In genomic region chr20:43868091-43868490, GRCh38 we compare ENCODE assay signal across 29 cellular contexts. TPM values are rescaled to one million over a fixed set of nuclear protein-coding genes. Genes with fewer than 3 reads are reported as not detected.
A peak's percentile ranks its signal among the peaks of the same experiment; 100 is the strongest.
DNase-seq lines count a peak whose midpoint lies in the region; ATAC-seq, FAIRE-seq and TF ChIP-seq lines count a peak whose summit lies in the region.
"Had no signal": no experiment of that assay in that cellular context is flagged by ENCODE, and none has a peak within 500 bp of the region (broad histone marks: within the 10 kb centered on the region; RNA-seq: fewer than 3 reads in every experiment).

No MANE protein-coding gene starts in this region.

- H3K4me2 ChIP-seq in KMS-11 (peak overlapping the region; percentile 38; the same call in 1 of the 2 replicates), GM12878 (ENCODE audit: control insufficient read depth, insufficient read depth) (no peak overlapping the region)
- H3K4me2 ChIP-seq: A549, BLaER1 had no signal

- H2AFZ ChIP-seq in KMS-11 (ENCODE audit: low read depth) (peak overlapping the region; percentile 32; the same call in 1 of the 2 replicates), GM12878 (ENCODE audit: control insufficient read depth, low read depth, low read length) (no peak overlapping the region)

- no peak for TF ChIP-seq RAD21 in GM12878 (IDR thresholded peaks at IDR 0.05; ENCODE audit: insufficient read depth, low read depth, low read length)

- H3K4me3 ChIP-seq in KMS-11 (IDR thresholded peaks at IDR 0.05; ENCODE audit: insufficient read depth, low read depth, low read length) (no peak overlapping the region), GM12878 (no peak overlapping the region)
- H3K4me3 ChIP-seq: A549; BLaER1; BLaER1 treated with 17β-estradiol and CSF1 and Interleukin-3, amounts not matched to agents 10 nM and 100 nM had no signal

- no peaks in the 10 kb centered on the region for H3K27me3 ChIP-seq in KMS-11 (ENCODE audit: insufficient read depth, low read depth)
- H3K27me3 ChIP-seq in GM12878 (replicated peaks in 1 of 2; ENCODE audit: control insufficient read depth in 2 of 2, insufficient read depth in 2 of 2, low read length in 1 of 2) = no peaks in the 10 kb centered on the region
- H3K27me3 ChIP-seq: BE2C; BLaER1; BLaER1 treated with 17β-estradiol and CSF1 and Interleukin-3, amounts not matched to agents 10 nM and 100 nM had no signal

- POLR2A ChIA-PET in GM12878 (lab: Charles Lee) = interaction anchor here (0.5 to 0.8 kb wide), 2 partner anchors 119 to 203 kb away, joined by 4 to 5 read pairs; no protein-coding TSS in a partner anchor

- CTCF ChIA-PET in GM12878 (lab: Yijun Ruan, JAX) = interaction anchor here (2.2 kb wide), 1 partner anchor 28 kb away, joined by 6 read pairs; no protein-coding TSS in a partner anchor

- H3K79me2 ChIP-seq in KMS-11 (ENCODE audit: insufficient read depth, low read depth) = no peaks in the 10 kb centered on the region
- H3K79me2 ChIP-seq in GM12878 (ENCODE audit: control insufficient read depth, insufficient read depth, low read length) = no peaks in the 10 kb centered on the region

- H3K27ac ChIP-seq in KMS-11 (peak overlapping the region; percentile 58; the same call in 1 of the 2 replicates), GM12878 (ENCODE audit: control insufficient read depth, insufficient read depth) (no peak overlapping the region)
- H3K27ac ChIP-seq: 22Rv1; BLaER1; BLaER1 treated with 17β-estradiol and CSF1 and Interleukin-3, amounts not matched to agents 10 nM and 100 nM; C4-2B had no signal

- DNase-seq in GM12878 (ENCODE audit: low read depth, low spot score) (no peak), AML-193 (lab: John Stamatoyannopoulos, UW) (no peak)
- DNase-seq in central memory CD4-positive, alpha-beta T cell = no peak
- DNase-seq: 8988T; ACHN; BE2C; C1 segment of cervical spinal cord; Caco-2; Calu3; CD4-positive, alpha-beta memory T cell; CD4-positive, alpha-beta T cell; CD8-positive, alpha-beta memory T cell; CD8-positive, alpha-beta T cell; COR-L47; DMS 273 treated with DMSO at 0.1 percent for 48 hours; DMS153; DMS53; DMS79; DMS79 treated with DMSO at 0.1 percent for 48 hours; DND-41; EL had no signal

- TF ChIP-seq CTCF in KMS-11 (conservative IDR thresholded peaks at IDR 0.05; ENCODE audit: low read depth, low read length) (no peak), GM12878 (IDR thresholded peaks at IDR 0.05 in 2 of 3, conservative IDR thresholded peaks at IDR 0.05 in 1 of 3; ENCODE audit: control insufficient read depth in 2 of 3, extremely low read depth in 1 of 3, insufficient read depth in 1 of 3, low read depth in 3 of 3, low read length in 3 of 3) (no peak)

- BruUV-seq in GM12878 (replicated peaks; lab: Mats Ljungman, UMichigan) = no TSS peak

- no peak for FAIRE-seq in GM12878 (lab: Jason Lieb, UNC)
- FAIRE-seq: A204.1, A549, D721Med had no signal

- RAD21 ChIA-PET in GM12878 (lab: Charles Lee; ENCODE audit: unreplicated experiment) = no interaction called here

- H3K9ac ChIP-seq in KMS-11 (no peak overlapping the region), GM12878 (ENCODE audit: control insufficient read depth, insufficient read depth, low read length) (no peak overlapping the region)
- H3K9ac ChIP-seq: BLaER1; BLaER1 treated with 17β-estradiol and CSF1 and Interleukin-3, amounts not matched to agents 10 nM and 100 nM had no signal

- peak; percentile 55 for ATAC-seq in GM12878
- ATAC-seq: A549; CD8-positive, alpha-beta T cell had no signal

- 77% methylated on average over 1 of the region's 1 CpG for WGBS in GM12878 (ENCODE audit: insufficient coverage, insufficient replicate concordance, low lambda C conversion rate, missing lambda C conversion rate)

- no peaks in the 10 kb centered on the region; the same call in 2 of the 3 replicates for H3K9me3 ChIP-seq in GM12878 (replicated peaks; ENCODE audit: control insufficient read depth, insufficient read depth, low read length)
- H3K9me3 ChIP-seq: A549; BE2C; BLaER1; BLaER1 treated with 17β-estradiol and CSF1 and Interleukin-3, amounts not matched to agents 10 nM and 100 nM; Caco-2 had no signal

- TF ChIP-seq POLR2A in GM12878 (IDR thresholded peaks at IDR 0.05; ENCODE audit: low read depth, low read length) = no peak

- SMC1A ChIA-PET in GM12878 (lab: Charles Lee; ENCODE audit: uncharacterized antibody, unreplicated experiment) = interaction anchor here (0.8 to 2.2 kb wide), 2 partner anchors 23 to 28 kb away, joined by 3 to 5 read pairs; no protein-coding TSS in a partner anchor

- H4K20me1 ChIP-seq in KMS-11 (ENCODE audit: insufficient read depth) (no peaks in the 10 kb centered on the region), GM12878 (ENCODE audit: control insufficient read depth, insufficient read depth) (no peaks in the 10 kb centered on the region)
- H4K20me1 ChIP-seq: BLaER1; BLaER1 treated with 17β-estradiol and CSF1 and Interleukin-3, amounts not matched to agents 10 nM and 100 nM had no signal

- in situ Hi-C loops in GM12878 (cut with MboI) = no loop called here

- H3K36me3 ChIP-seq in KMS-11 (ENCODE audit: insufficient read depth) = no peaks in the 10 kb centered on the region
- no peaks in the 10 kb centered on the region for H3K36me3 ChIP-seq in GM12878 (ENCODE audit: control insufficient read depth in 2 of 2, insufficient read depth in 2 of 2, low read length in 1 of 2)
- H3K36me3 ChIP-seq: BE2C; BLaER1; BLaER1 treated with 17β-estradiol and CSF1 and Interleukin-3, amounts not matched to agents 10 nM and 100 nM had no signal

- H3K4me1 ChIP-seq in KMS-11 (ENCODE audit: low read depth, poor library complexity, severe bottlenecking) (peaks cover 36% of the 10 kb centered on the region), GM12878 (ENCODE audit: control insufficient read depth, insufficient read depth, low read length) (no peaks in the 10 kb centered on the region)
- H3K4me1 ChIP-seq: BLaER1, Caco-2 had no signal

- no peak for TF ChIP-seq EP300 in GM12878 (IDR thresholded peaks at IDR 0.05; ENCODE audit: borderline replicate concordance in 1 of 2, control insufficient read depth in 1 of 2, low read depth in 2 of 2, low read length in 2 of 2)

- intact Hi-C loops in GM12878 (cut with micrococcal nuclease; ENCODE audit: unreplicated experiment) = no loop called here

TF ChIP-seq in GM12878, 131 proteins besides CTCF, POLR2A, EP300 and RAD21 (continues in another document):
- no peak for TF ChIP-seq ATF3 (IDR thresholded peaks at IDR 0.05; ENCODE audit: borderline replicate concordance, extremely low read depth, low read depth, low read length)
- no peak for TF ChIP-seq ZNF24 (IDR thresholded peaks at IDR 0.05)
- TF ChIP-seq ZNF274 (IDR thresholded peaks at IDR 0.05; ENCODE audit: insufficient read depth, insufficient read length) = no peak
- TF ChIP-seq MYB (IDR thresholded peaks at IDR 0.05; ENCODE audit: borderline replicate concordance, low read depth, low read length) = no peak
- no peak for TF ChIP-seq CEBPB (IDR thresholded peaks at IDR 0.05; ENCODE audit: borderline replicate concordance in 1 of 2, low read depth in 2 of 2, low read length in 2 of 2)
- TF ChIP-seq STAT1 (conservative IDR thresholded peaks at IDR 0.05) = no peak
- no peak for TF ChIP-seq CREM (IDR thresholded peaks at IDR 0.05; ENCODE audit: low read depth)
- no peak for TF ChIP-seq HDAC2 (IDR thresholded peaks at IDR 0.05)
- no peak for TF ChIP-seq NFIC (IDR thresholded peaks at IDR 0.05; ENCODE audit: low read depth, low read length)
- TF ChIP-seq JUNB (IDR thresholded peaks at IDR 0.05) = no peak
- TF ChIP-seq PML (IDR thresholded peaks at IDR 0.05; ENCODE audit: low read length) = no peak
- no peak for TF ChIP-seq EZH2 (IDR thresholded peaks at IDR 0.05; ENCODE audit: borderline replicate concordance, control insufficient read depth, low read depth, low read length)
- peak; percentile 25 for TF ChIP-seq MEF2B (IDR thresholded peaks at IDR 0.05; ENCODE audit: partially characterized antibody, poor library complexity, severe bottlenecking)

RNA-seq across cellular contexts. Expression of gene TOX2, which starts 46.6 kb away (rescaled TPM):
- total RNA-seq in GM12878 (2013; cell fraction: nucleolus; rRNA removed) = 10.6 and 14.4 TPM in 2 replicates
- total RNA-seq in GM12878 (2014; rRNA removed) = 8.0 and 8.5 TPM in 2 replicates
- 3.1 and 3.9 TPM in 2 replicates for total RNA-seq in GM12878 (2014; rRNA removed; fragmentation: Illumina TruSeq; extraction: Trizol)
- 40.5 and 40.6 TPM in 2 replicates for total RNA-seq in GM12878 (2021)
- 4.9 TPM for polyA plus RNA-seq in GM12878 (2011; ENCODE audit: low read depth)
- 4.7 and 6.8 TPM in 2 replicates for polyA plus RNA-seq in GM12878 (2011; rRNA removed)
- 9.0 and 15.7 TPM in 2 replicates for polyA plus RNA-seq in GM12878 (2011; cell fraction: cytosol; rRNA removed)
- 32.9 and 42.5 TPM in 2 replicates for polyA plus RNA-seq in GM12878 (2011; cell fraction: nucleus; rRNA removed)
- 11.0 and 15.1 TPM in 2 replicates for polyA plus RNA-seq in GM12878 (2012)
- 6.5 and 14.9 TPM in 2 replicates for polyA plus RNA-seq in GM12878 (2014; fragmentation: Illumina TruSeq; extraction: Trizol)
- polyA plus RNA-seq in GM12878 (2014; fragmentation: Nextera tagmentation; extraction: Ambion mirVana) = 1 to 10 TPM; 2.6 to 6.2 TPM
- 16.5 and 21.9 TPM in 2 replicates for polyA plus RNA-seq in GM12878 (2014; rRNA removed)
- 10 to 100 TPM in 1 of 2 experiments, 1 to 10 TPM in 1; 7.3 to 23.8 TPM for polyA plus RNA-seq in GM12878 (2016; fragmentation: Nextera tagmentation; extraction: Ambion mirVana)
- polyA minus RNA-seq in GM12878 (2011; rRNA and poly(A)+ RNA removed) = 4.6 and 11.5 TPM in 2 replicates
- 18.1 and 22.3 TPM in 2 replicates for polyA minus RNA-seq in GM12878 (2011; cell fraction: cytosol; rRNA and poly(A)+ RNA removed)
- 8.6 and 14.6 TPM in 2 replicates for polyA minus RNA-seq in GM12878 (2011; cell fraction: nucleus; rRNA and poly(A)+ RNA removed)
- total RNA-seq: Caco-2, Calu3 had no signal
